In genomic region chr1:116159611-116160010, GRCh38 we compare ENCODE assay signal across 34 cellular contexts. TPM values are rescaled to one million over a fixed set of nuclear protein-coding genes. Genes with fewer than 3 reads are reported as not detected.
"Had no signal": no experiment of that assay in that cellular context is flagged by ENCODE, and none has a peak within 500 bp of the region (broad histone marks: within the 10 kb centered on the region; RNA-seq: fewer than 3 reads in every experiment).

No MANE protein-coding gene starts in this region.

- H3K9me3 ChIP-seq: adrenal gland, body of pancreas, breast epithelium had no signal

- DNase-seq: activated B cell treated with CpG ODN at 0.5 μM for 24 hours; activated CD4-positive, alpha-beta memory T cell treated with anti-CD3 and anti-CD28 coated beads for 36 hours; activated CD4-positive, alpha-beta T cell treated with anti-CD3 and anti-CD28 coated beads for 4 hours; activated CD4-positive, alpha-beta T cell treated with anti-CD3 and anti-CD28 coated beads, Interleukin-2, amount 10 ng/mL, durations not matched to agents 24 days and 14 days; activated CD4-positive, alpha-beta T cell treated with anti-CD3 and anti-CD28 coated beads, Interleukin-2, amount 50 U/mL, for 1 hour; activated CD4-positive, alpha-beta T cell treated with anti-CD3 and anti-CD28 coated beads, Interleukin-2, amount 50 U/mL, for 4 hours; activated CD4-positive, CD25-positive, alpha-beta regulatory T cell treated with anti-CD3 and anti-CD28 coated beads, Interleukin-2, amount 50 U/mL, for 72 hours; activated CD8-positive, alpha-beta memory T cell treated with anti-CD3 and anti-CD28 coated beads, Interleukin-2, amount 50 U/mL, for 4 hours; activated CD8-positive, alpha-beta T cell treated with anti-CD3 and anti-CD28 coated beads for 36 hours; activated effector memory CD4-positive, alpha-beta T cell treated with anti-CD3 and anti-CD28 coated beads, Interleukin-2, amount 50 U/mL, for 16 hours; activated gamma-delta T cell treated with Interleukin-2 at 50 U/mL for 16 hours; activated naive CD4-positive, alpha-beta T cell; activated naive CD4-positive, alpha-beta T cell treated with anti-CD3 and anti-CD28 coated beads for 36 hours; activated naive CD4-positive, alpha-beta T cell treated with anti-CD3 and anti-CD28 coated beads, Interleukin-2, amount 50 U/mL, for 16 hours; activated naive CD8-positive, alpha-beta T cell treated with anti-CD3 and anti-CD28 coated beads for 36 hours; activated T-cell treated with anti-CD3 and anti-CD28 coated beads for 4 hours; activated T-cell treated with anti-CD3 and anti-CD28 coated beads, Interleukin-2, amount 50 U/mL, for 1 hour; activated T-cell treated with anti-CD3 and anti-CD28 coated beads, Interleukin-2, amount 50 U/mL, for 4 hours; activated T-cell treated with anti-CD3 and anti-CD28 coated beads, Interleukin-2, amount 50 U/mL, for 72 hours; adrenal gland; amniotic stem cell; aorta; body of pancreas; brain microvascular endothelial cell; cerebellar nuclear complex; T-helper 1 cell; T-helper 2 cell; T-helper 9 cell had no signal

- H3K27ac ChIP-seq: adrenal gland, body of pancreas, brain microvascular endothelial cell, breast epithelium, VCaP had no signal

- H3K4me1 ChIP-seq: adrenal gland had no signal

- H3K27me3 ChIP-seq: adrenal gland, body of pancreas, breast epithelium had no signal

- H3K36me3 ChIP-seq: adrenal gland, brain microvascular endothelial cell, breast epithelium had no signal

- ATAC-seq: activated CD8-positive, alpha-beta T cell treated with anti-CD3 and anti-CD28 coated beads for 36 hours; activated naive CD4-positive, alpha-beta T cell treated with anti-CD3 and anti-CD28 coated beads, Interleukin-2, amount 50 U/mL, for 72 hours; activated T-cell treated with anti-CD3 and anti-CD28 coated beads, Interleukin-2, amount 50 U/mL, for 4 hours; activated T-cell treated with anti-CD3 and anti-CD28 coated beads, Interleukin-2, amount 50 U/mL, for 72 hours; activated T-helper 17 cell treated with anti-CD3 and anti-CD28 coated beads, Interleukin-2, amount 50 U/mL, for 72 hours; body of pancreas had no signal

- H3K4me3 ChIP-seq: adrenal gland, body of pancreas, breast epithelium had no signal

RNA-seq across cellular contexts. Expression of gene MAB21L3, which starts 48.4 kb away (rescaled TPM):
- total RNA-seq: activated B cell treated with CpG ODN at 0.5 μM for 24 hours; activated CD4-positive, alpha-beta memory T cell treated with anti-CD3 and anti-CD28 coated beads for 36 hours; activated CD4-positive, alpha-beta T cell treated with anti-CD3 and anti-CD28 coated beads, Interleukin-2, amount 10 ng/mL, durations not matched to agents 24 days and 14 days; activated CD8-positive, alpha-beta memory T cell treated with anti-CD3 and anti-CD28 coated beads for 36 hours; activated CD8-positive, alpha-beta T cell treated with anti-CD3 and anti-CD28 coated beads for 36 hours; activated naive CD4-positive, alpha-beta T cell treated with anti-CD3 and anti-CD28 coated beads for 36 hours; activated naive CD4-positive, alpha-beta T cell treated with anti-CD3 and anti-CD28 coated beads, Interleukin-2, amount 50 U/mL, for 72 hours; activated T-cell treated with anti-CD3 and anti-CD28 coated beads, Interleukin-2, amount 50 U/mL, for 4 hours; activated T-helper 1 cell treated with anti-CD3 and anti-CD28 coated beads, Interleukin-12 subunit alpha, Interleukin-12 subunit beta, Interleukin-2, Interleukin-4 antibody, amounts not matched to agents 30 ng/mL and 10 ng/mL and 1 ng/mL, durations not matched to agents 14 hours and 24 hours and 36 hours; activated T-helper 17 cell treated with anti-CD3 and anti-CD28 coated beads, Interleukin-2, amount 50 U/mL, for 72 hours; aorta; body of pancreas had no signal
